Comparison of ENCODE assay signal across 8 cellular contexts in the genomic region with DNA sequence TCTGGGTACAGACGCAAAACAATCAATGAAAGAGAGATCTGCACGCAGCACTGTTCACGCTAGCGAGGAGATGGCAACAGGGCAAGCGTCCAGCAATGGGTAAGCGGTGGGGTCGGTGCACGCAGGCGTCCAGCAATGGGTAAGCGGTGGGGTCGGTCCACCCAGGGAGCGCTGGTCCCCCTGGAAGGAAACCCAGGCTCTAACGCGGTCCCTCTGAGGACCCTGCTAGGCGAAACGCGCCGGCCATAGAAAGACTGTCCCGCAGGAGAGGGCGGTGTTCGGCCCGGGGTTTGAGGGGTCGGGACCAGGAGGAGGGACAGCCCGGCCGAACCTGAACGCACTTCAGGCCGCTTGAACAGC. TPM values are rescaled to one million over a fixed set of nuclear protein-coding genes. Genes with fewer than 3 reads are reported as not detected.
DNase-seq lines count a peak whose midpoint lies in the region; ATAC-seq and TF ChIP-seq lines count a peak whose summit lies in the region.

No MANE protein-coding gene starts in this region.

- peaks cover 9% of the 10 kb centered on the region; the same call in 1 of the 2 replicates for H4K20me1 ChIP-seq in OCI-LY7 (ENCODE audit: insufficient read depth, low read length)

- peak overlapping the region; percentile 96 for H3K4me3 Mint-ChIP-seq in HFFc6
- H3K4me3 Mint-ChIP-seq in natural killer cell, result peak overlapping the region; percentile 91

- ATAC-seq in GM18861 (IDR thresholded peaks at IDR 0.05; ENCODE audit: unreplicated experiment) (peak; percentile 9), natural killer cell (peak in 2 of 3 donors; percentile 9 to 11)

- intact Hi-C loops in OCI-LY7 (cut with micrococcal nuclease; ENCODE audit: unreplicated experiment), result loop anchor here (2.0 kb wide), 2 partner anchors 23 to 61 kb away; partner anchors contain the start of genes POLE and PXMP2
- intact Hi-C loops in natural killer cell (cut with micrococcal nuclease), result no loop called here

- DNase-seq in HFFc6 (no peak), OCI-LY7 (ENCODE audit: low spot score) (no peak), natural killer cell (no peak), NCI-H187 treated with DMSO at 0.1 percent for 48 hours (lab: John Stamatoyannopoulos, UW) (no peak)
- DNase-seq in stimulated activated CD4-positive, alpha-beta T cell treated with anti-CD3 and anti-CD28 coated beads, Interleukin-4, amount 100 ng/mL, for 1 hour, result no peak
- DNase-seq in activated CD4-positive, alpha-beta T cell treated with anti-CD3 and anti-CD28 coated beads, Interleukin-2, amount 50 U/mL, for 48 hours, result no peak

- H3K9me3 ChIP-seq in OCI-LY7 (ENCODE audit: low read length) (no peaks in the 10 kb centered on the region), endocrine pancreas (ENCODE audit: control insufficient read depth, low read length) (no peaks in the 10 kb centered on the region)

- peaks cover 53% of the 10 kb centered on the region for H3K79me2 ChIP-seq in OCI-LY7 (ENCODE audit: insufficient read depth, low read depth, low read length)

- H3K27me3 ChIP-seq in endocrine pancreas (ENCODE audit: control insufficient read depth, insufficient read depth, low read length), result no peaks in the 10 kb centered on the region

- H3K4me2 ChIP-seq in OCI-LY7 (ENCODE audit: low read length), result peak overlapping the region; percentile 98

- CTCF ChIA-PET in OCI-LY7 (lab: Charles Lee; ENCODE audit: unreplicated experiment), result no interaction called here

- H3K4me1 ChIP-seq in OCI-LY7 (ENCODE audit: insufficient read depth, low read length, poor library complexity, severe bottlenecking), result peaks cover 11% of the 10 kb centered on the region
- H3K4me1 ChIP-seq in endocrine pancreas (ENCODE audit: control insufficient read depth, insufficient read depth, low read length), result peaks cover 5% of the 10 kb centered on the region

- peak overlapping the region; percentile 98 for H3K9ac ChIP-seq in endocrine pancreas (ENCODE audit: control insufficient read depth, insufficient read depth, low read length)

- TSS peak; percentile 87 for BruUV-seq in OCI-LY7 (replicated peaks; lab: Mats Ljungman, UMichigan)

- peak overlapping the region; percentile 59 for H2AFZ ChIP-seq in OCI-LY7 (ENCODE audit: low read length)

- POLR2A ChIA-PET in OCI-LY7 (lab: Charles Lee), result interaction anchor here (0.6 to 1.5 kb wide), 4 partner anchors 8 to 111 kb away, joined by 3 to 5 read pairs (median 4); no protein-coding TSS in a partner anchor

- H3K9me3 Mint-ChIP-seq in HFFc6, result no peaks in the 10 kb centered on the region
- H3K9me3 Mint-ChIP-seq in natural killer cell, result no peaks in the 10 kb centered on the region

- H3K27me3 Mint-ChIP-seq in HFFc6 (ENCODE audit: insufficient read depth) (no peaks in the 10 kb centered on the region), natural killer cell (ENCODE audit: low read depth in 2 of 2) (no peaks in the 10 kb centered on the region)

- no peaks in the 10 kb centered on the region for H3K9me2 ChIP-seq in OCI-LY7 (ENCODE audit: insufficient read depth, low read length)

- no peak for TF ChIP-seq CTCF in HFFc6 (IDR thresholded peaks at IDR 0.05)
- TF ChIP-seq CTCF in OCI-LY7 (conservative IDR thresholded peaks at IDR 0.05; ENCODE audit: low read length), result no peak
- TF ChIP-seq CTCF in natural killer cell (IDR thresholded peaks at IDR 0.05), result no peak

- H3K36me3 Mint-ChIP-seq in HFFc6 (ENCODE audit: low read depth) (peaks cover 21% of the 10 kb centered on the region), natural killer cell (no peaks in the 10 kb centered on the region)

- peak overlapping the region; percentile 73 for H3K27ac ChIP-seq in OCI-LY7 (ENCODE audit: low read depth, low read length, poor library complexity, severe bottlenecking)

- H3K36me3 ChIP-seq in OCI-LY7 (ENCODE audit: insufficient read depth, low read length) (peaks cover 44% of the 10 kb centered on the region), endocrine pancreas (ENCODE audit: control insufficient read depth, insufficient read depth, low read length) (no peaks in the 10 kb centered on the region)

- H3K4me1 Mint-ChIP-seq in HFFc6 (ENCODE audit: low read depth), result peaks cover 9% of the 10 kb centered on the region; the same call in 1 of the 2 replicates
- peaks cover 0 to 6% of the 10 kb centered on the region in 2 donors for H3K4me1 Mint-ChIP-seq in natural killer cell

- peak overlapping the region; percentile 100 for H3K4me3 ChIP-seq in OCI-LY7 (ENCODE audit: low read depth, low read length, poor library complexity, severe bottlenecking)
- no peak overlapping the region for H3K4me3 ChIP-seq in endocrine pancreas (ENCODE audit: control insufficient read depth, insufficient read depth, low read length)

- H3K27ac Mint-ChIP-seq in HFFc6, result peak overlapping the region; percentile 70
- H3K27ac Mint-ChIP-seq in natural killer cell, result peak overlapping the region; percentile 90

RNA-seq across cellular contexts. Expression of gene PGAM5, which starts 0.6 kb away (rescaled TPM):
- 10 to 100 TPM; 33.5 to 46.0 (median 39.2) TPM for total RNA-seq in HFFc6 (2021; fragmentation: NEBNext Ultra II Directional; extraction: Animal tissue kit (Norgen Biotek cat#: 25700))
- 94.9 and 97.2 TPM in 2 replicates for total RNA-seq in OCI-LY7 (2014; rRNA removed; shearing (Covaris generic))
- total RNA-seq in OCI-LY7 (2022) (86.5 and 95.6 TPM in 2 replicates), natural killer cell (10 to 100 TPM; 19.7 to 30.2 (median 21.9) TPM)

RNA-seq across cellular contexts. Expression of gene PXMP2, which starts 22.7 kb away (rescaled TPM):
- 10 to 100 TPM; 19.8 to 22.6 (median 21.9) TPM for total RNA-seq in HFFc6 (2021; fragmentation: NEBNext Ultra II Directional; extraction: Animal tissue kit (Norgen Biotek cat#: 25700))
- total RNA-seq in OCI-LY7 (2014; rRNA removed; shearing (Covaris generic)), result 97.3 and 103 TPM in 2 replicates
- 58.1 and 62.4 TPM in 2 replicates for total RNA-seq in OCI-LY7 (2022)
- total RNA-seq in natural killer cell, result 1 to 10 TPM; 3.6 to 6.2 (median 5.1) TPM

RNA-seq across cellular contexts. Expression of gene POLE, which starts 22.9 kb away (rescaled TPM):
- total RNA-seq in HFFc6 (2021; fragmentation: NEBNext Ultra II Directional; extraction: Animal tissue kit (Norgen Biotek cat#: 25700)), result 10 to 100 TPM; 19.4 to 35.5 (median 29.3) TPM
- total RNA-seq in OCI-LY7 (2014; rRNA removed; shearing (Covaris generic)), result 157 and 159 TPM in 2 replicates
- total RNA-seq in OCI-LY7 (2022) (230 and 255 TPM in 2 replicates), natural killer cell (10 to 100 TPM; 58.7 to 66.0 (median 65.0) TPM)

RNA-seq across cellular contexts. Expression of gene ANKLE2, which starts 51.6 kb away (rescaled TPM):
- 10 to 100 TPM; 43.7 to 54.6 (median 47.2) TPM for total RNA-seq in HFFc6 (2021; fragmentation: NEBNext Ultra II Directional; extraction: Animal tissue kit (Norgen Biotek cat#: 25700))
- 88.0 and 95.4 TPM in 2 replicates for total RNA-seq in OCI-LY7 (2014; rRNA removed; shearing (Covaris generic))
- 113 and 121 TPM in 2 replicates for total RNA-seq in OCI-LY7 (2022)
- total RNA-seq in natural killer cell, result 10 to 100 TPM; 67.3 to 86.4 (median 84.6) TPM
